ENCODE assay signal across 10 cellular contexts in genomic region chr5:94700592-94700991, GRCh38.
DNase-seq lines count a peak whose midpoint lies in the region; ATAC-seq and TF ChIP-seq lines count a peak whose summit lies in the region.
"Had no signal": no experiment of that assay in that cellular context is flagged by ENCODE, and none has a peak within 500 bp of the region (broad histone marks: within the 10 kb centered on the region; RNA-seq: fewer than 3 reads in every experiment).

No MANE protein-coding gene starts in this region.

- H3K27me3 ChIP-seq in Caco-2 (replicated peaks; ENCODE audit: control insufficient read depth, insufficient read depth, low read length): no peaks in the 10 kb centered on the region

- H3K36me3 ChIP-seq in Caco-2 (ENCODE audit: control insufficient read depth, insufficient read depth, low read length): no peaks in the 10 kb centered on the region

- DNase-seq in natural killer cell (no peak), Kasumi-1 (lab: John Stamatoyannopoulos, UW) (no peak), RPMI8226 (no peak), Caco-2 (no peak)
- DNase-seq: activated B cell treated with CpG ODN at 0.5 μM for 24 hours, amygdala, NCI-H1105 treated with DMSO at 0.1 percent for 48 hours had no signal

- no peaks in the 10 kb centered on the region for H3K4me1 ChIP-seq in Caco-2

- POLR2A ChIA-PET in Caco-2 (lab: Charles Lee): no interaction called here

- H3K4me3 ChIP-seq in Caco-2 (ENCODE audit: low read depth, low read length): no peak overlapping the region

- peak; percentile 73 for ATAC-seq in GM19025 (IDR thresholded peaks at IDR 0.05; ENCODE audit: low read depth, unreplicated experiment)
- peak; percentile 73 for ATAC-seq in GM21723 (IDR thresholded peaks at IDR 0.05; ENCODE audit: unreplicated experiment)
- ATAC-seq in HG03280 (IDR thresholded peaks at IDR 0.05; ENCODE audit: unreplicated experiment): peak; percentile 47
- peak; percentile 78 to 90 (median 83) for ATAC-seq in natural killer cell

- CTCF ChIA-PET in Caco-2 (lab: Charles Lee): no interaction called here

- H3K4me1 Mint-ChIP-seq in natural killer cell: peaks cover 6 to 16% of the 10 kb centered on the region in 2 donors
- no peaks in the 10 kb centered on the region for H3K4me1 Mint-ChIP-seq in Caco-2 (ENCODE audit: low read depth, unreplicated experiment)

- H3K9me3 Mint-ChIP-seq in natural killer cell (no peaks in the 10 kb centered on the region), Caco-2 (ENCODE audit: unreplicated experiment) (no peaks in the 10 kb centered on the region)
- H3K9me3 Mint-ChIP-seq: activated B cell treated with CpG ODN at 0.5 μM for 24 hours had no signal

- H3K36me3 Mint-ChIP-seq in natural killer cell (no peaks in the 10 kb centered on the region), Caco-2 (ENCODE audit: insufficient read depth, unreplicated experiment) (no peaks in the 10 kb centered on the region)

- H3K27me3 Mint-ChIP-seq in natural killer cell (ENCODE audit: low read depth in 2 of 2) (no peaks in the 10 kb centered on the region), Caco-2 (ENCODE audit: insufficient read depth, unreplicated experiment) (no peaks in the 10 kb centered on the region)
- H3K27me3 Mint-ChIP-seq: activated B cell treated with CpG ODN at 0.5 μM for 24 hours had no signal

- no peak overlapping the region for H3K4me3 Mint-ChIP-seq in natural killer cell
- no peak overlapping the region for H3K4me3 Mint-ChIP-seq in Caco-2 (ENCODE audit: unreplicated experiment)
- H3K4me3 Mint-ChIP-seq: activated B cell treated with CpG ODN at 0.5 μM for 24 hours had no signal

- intact Hi-C loops in natural killer cell (cut with micrococcal nuclease): no loop called here
- intact Hi-C loops in Caco-2 (cut with micrococcal nuclease; ENCODE audit: unreplicated experiment): no loop called here

- H3K9me3 ChIP-seq in Caco-2: no peaks in the 10 kb centered on the region

- H3K27ac Mint-ChIP-seq in natural killer cell: peak overlapping the region; percentile 71 to 72
- no peak overlapping the region for H3K27ac Mint-ChIP-seq in Caco-2 (ENCODE audit: unreplicated experiment)
- H3K27ac Mint-ChIP-seq: activated B cell treated with CpG ODN at 0.5 μM for 24 hours had no signal

- BruUV-seq in Caco-2 (replicated peaks; lab: Mats Ljungman, UMichigan): no TSS peak

- TF ChIP-seq CTCF in natural killer cell (IDR thresholded peaks at IDR 0.05): no peak
- TF ChIP-seq CTCF in Caco-2 (IDR thresholded peaks at IDR 0.05; ENCODE audit: insufficient read depth in 1 of 2, low read depth in 1 of 2, low read length in 1 of 2, severe bottlenecking in 1 of 2, unreplicated experiment in 1 of 2): no peak
